ENCODE assay signal across 1 cellular context in genomic region chr2:27024188-27024587, GRCh38.
TF ChIP-seq lines count a peak whose summit lies in the region.

No MANE protein-coding gene starts in this region.

TF ChIP-seq in H1, 55 proteins besides CTCF, POLR2A, EP300 and RAD21:
- no peak for TF ChIP-seq SP1 (IDR thresholded peaks at IDR 0.05; ENCODE audit: low read depth, low read length)
- TF ChIP-seq CHD2 (IDR thresholded peaks at IDR 0.05; ENCODE audit: low read length), result no peak
- TF ChIP-seq MAFK (IDR thresholded peaks at IDR 0.05; ENCODE audit: low read depth, low read length), result no peak
- 0 out of 4 replicates have a peak, but pooled peaks of 1 of the 2 experiments have one; percentile 26 for TF ChIP-seq SIN3A (conservative IDR thresholded peaks at IDR 0.05 in 1 of 2, IDR thresholded peaks at IDR 0.05 in 1 of 2; ENCODE audit: low read depth in 1 of 2, low read length in 2 of 2)
- no peak for TF ChIP-seq TAF1 (IDR thresholded peaks at IDR 0.05; ENCODE audit: low read depth, low read length)
- no peak for TF ChIP-seq CHD1 (IDR thresholded peaks at IDR 0.05; ENCODE audit: low read depth, low read length)
- no peak for TF ChIP-seq RBBP5 (IDR thresholded peaks at IDR 0.05; ENCODE audit: borderline replicate concordance, low read depth, low read length)
- no peak for TF ChIP-seq NRF1 (IDR thresholded peaks at IDR 0.05; ENCODE audit: low read depth, low read length)
